ENCODE assay signal across 21 cellular contexts in genomic region chr3:192033246-192033645, GRCh38.
"Had no signal": no experiment of that assay in that cellular context is flagged by ENCODE, and none has a peak within 500 bp of the region (broad histone marks: within the 10 kb centered on the region; RNA-seq: fewer than 3 reads in every experiment).

No MANE protein-coding gene starts in this region.

- H3K9me3 Mint-ChIP-seq: activated naive CD4-positive, alpha-beta T cell treated with anti-CD3 and anti-CD28 coated beads, Interleukin-2, amount 50 U/mL, for 24 hours; stimulated activated memory B cell treated with anti-CD40 and anti-IgM and Interleukin-4, amounts not matched to agents 10 μg/mL and 1 μg/mL and 100 μg/mL, for 72 hours; T-helper 1 cell treated with Interleukin-12 subunit alpha and Interleukin-12 subunit beta and Interleukin-4 antibody, amounts not matched to agents 30 μg/mL and 1 μg/mL, for 36 hours had no signal

- H3K4me3 Mint-ChIP-seq: activated naive CD4-positive, alpha-beta T cell treated with anti-CD3 and anti-CD28 coated beads, Interleukin-2, amount 50 U/mL, for 24 hours; activated T-cell treated with anti-CD3 and anti-CD28 coated beads, Interleukin-2, amount 50 U/mL, for 72 hours; naive thymus-derived CD8-positive, alpha-beta T cell; stimulated activated memory B cell treated with anti-CD40 and anti-IgM and Interleukin-4, amounts not matched to agents 10 μg/mL and 1 μg/mL and 100 μg/mL, for 72 hours; T-helper 1 cell treated with Interleukin-12 subunit alpha and Interleukin-12 subunit beta and Interleukin-4 antibody, amounts not matched to agents 30 μg/mL and 1 μg/mL, for 36 hours had no signal

- H3K27me3 Mint-ChIP-seq: activated naive CD4-positive, alpha-beta T cell treated with anti-CD3 and anti-CD28 coated beads, Interleukin-2, amount 50 U/mL, for 24 hours; naive thymus-derived CD8-positive, alpha-beta T cell; stimulated activated memory B cell treated with anti-CD40 and anti-IgM and Interleukin-4, amounts not matched to agents 10 μg/mL and 1 μg/mL and 100 μg/mL, for 72 hours had no signal

- H3K36me3 ChIP-seq: ascending aorta, cardiac muscle cell, ovary, right lobe of liver, thoracic aorta, upper lobe of right lung had no signal

- H3K27ac Mint-ChIP-seq: activated naive CD4-positive, alpha-beta T cell treated with anti-CD3 and anti-CD28 coated beads, Interleukin-2, amount 50 U/mL, for 24 hours; activated T-cell treated with anti-CD3 and anti-CD28 coated beads, Interleukin-2, amount 50 U/mL, for 72 hours; naive thymus-derived CD8-positive, alpha-beta T cell; stimulated activated memory B cell treated with anti-CD40 and anti-IgM and Interleukin-4, amounts not matched to agents 10 μg/mL and 1 μg/mL and 100 μg/mL, for 72 hours; T-helper 1 cell treated with Interleukin-12 subunit alpha and Interleukin-12 subunit beta and Interleukin-4 antibody, amounts not matched to agents 30 μg/mL and 1 μg/mL, for 36 hours had no signal

- H3K36me3 Mint-ChIP-seq: activated naive CD4-positive, alpha-beta T cell treated with anti-CD3 and anti-CD28 coated beads, Interleukin-2, amount 50 U/mL, for 24 hours; naive thymus-derived CD8-positive, alpha-beta T cell; stimulated activated memory B cell treated with anti-CD40 and anti-IgM and Interleukin-4, amounts not matched to agents 10 μg/mL and 1 μg/mL and 100 μg/mL, for 72 hours had no signal

- H3K9me3 ChIP-seq: ascending aorta, ovary, psoas muscle, right lobe of liver, thoracic aorta, upper lobe of right lung had no signal

- H3K4me1 ChIP-seq: ascending aorta, foreskin keratinocyte, psoas muscle, right lobe of liver, upper lobe of right lung had no signal

- DNase-seq: activated CD4-positive, CD25-positive, alpha-beta regulatory T cell treated with anti-CD3 and anti-CD28 coated beads, Interleukin-2, amount 50 U/mL, for 72 hours; activated CD8-positive, alpha-beta memory T cell treated with anti-CD3 and anti-CD28 coated beads for 24 hours; activated CD8-positive, alpha-beta memory T cell treated with anti-CD3 and anti-CD28 coated beads, Interleukin-2, amount 50 U/mL, for 48 hours; activated gamma-delta T cell; activated T-cell treated with anti-CD3 and anti-CD28 coated beads, Interleukin-2, amount 50 U/mL, for 72 hours; hypothalamus; kidney; left ventricle myocardium superior; naive thymus-derived CD8-positive, alpha-beta T cell; ovary; psoas muscle; right lobe of liver; stimulated activated CD4-positive, alpha-beta T cell treated with anti-CD3 and anti-CD28 coated beads, Interleukin-4, amount 100 ng/mL, for 24 hours; upper lobe of right lung had no signal

- ATAC-seq: activated T-cell treated with anti-CD3 and anti-CD28 coated beads, Interleukin-2, amount 50 U/mL, for 72 hours; foreskin keratinocyte; left ventricle myocardium superior; naive thymus-derived CD8-positive, alpha-beta T cell; psoas muscle; right lobe of liver; stimulated activated memory B cell treated with anti-CD40 and anti-IgM and Interleukin-4, amounts not matched to agents 10 μg/mL and 1 μg/mL and 100 μg/mL, for 72 hours; upper lobe of right lung had no signal

- H3K27me3 ChIP-seq: ascending aorta, cardiac muscle cell, foreskin keratinocyte, ovary, right lobe of liver, upper lobe of right lung had no signal

- H3K4me3 ChIP-seq: ascending aorta, cardiac muscle cell, ovary, psoas muscle, right lobe of liver, thoracic aorta, upper lobe of right lung had no signal

- H3K4me1 Mint-ChIP-seq: activated naive CD4-positive, alpha-beta T cell treated with anti-CD3 and anti-CD28 coated beads, Interleukin-2, amount 50 U/mL, for 24 hours; naive thymus-derived CD8-positive, alpha-beta T cell; stimulated activated memory B cell treated with anti-CD40 and anti-IgM and Interleukin-4, amounts not matched to agents 10 μg/mL and 1 μg/mL and 100 μg/mL, for 72 hours had no signal
